21 cellular contexts compared by ENCODE assay signal in genomic region chr5:20554001-20554400, GRCh38.
"Had no signal": no experiment of that assay in that cellular context is flagged by ENCODE, and none has a peak within 500 bp of the region (broad histone marks: within the 10 kb centered on the region; RNA-seq: fewer than 3 reads in every experiment).

No MANE protein-coding gene starts in this region.

- H3K27ac Mint-ChIP-seq: activated CD4-positive, alpha-beta memory T cell treated with anti-CD3 and anti-CD28 coated beads for 36 hours; activated naive CD8-positive, alpha-beta T cell treated with anti-CD3 and anti-CD28 coated beads for 36 hours; activated T-cell treated with anti-CD3 and anti-CD28 coated beads, Interleukin-2, amount 50 U/mL, for 72 hours; dendritic cell treated with granulocyte-macrophage colony-stimulating factor and Interleukin-4, amounts not matched to agents 40 ng/mL and 50 ng/mL, for 4 days; effector memory CD8-positive, alpha-beta T cell; memory B cell; natural killer cell had no signal

- H3K4me1 Mint-ChIP-seq: activated naive CD8-positive, alpha-beta T cell treated with anti-CD3 and anti-CD28 coated beads for 36 hours; memory B cell; natural killer cell had no signal

- H3K27ac ChIP-seq: ascending aorta, epithelial cell of prostate, heart left ventricle, left lung, suprapubic skin, upper lobe of left lung, VCaP had no signal

- H3K27me3 ChIP-seq: ascending aorta, heart left ventricle, left lung, suprapubic skin, upper lobe of left lung had no signal

- H3K36me3 ChIP-seq: ascending aorta, heart left ventricle, left lung, suprapubic skin, upper lobe of left lung had no signal

- H3K27me3 Mint-ChIP-seq: activated CD4-positive, alpha-beta memory T cell treated with anti-CD3 and anti-CD28 coated beads for 36 hours; activated naive CD8-positive, alpha-beta T cell treated with anti-CD3 and anti-CD28 coated beads for 36 hours; dendritic cell treated with granulocyte-macrophage colony-stimulating factor and Interleukin-4, amounts not matched to agents 40 ng/mL and 50 ng/mL, for 4 days; effector memory CD8-positive, alpha-beta T cell; memory B cell had no signal

- H3K9me3 ChIP-seq: ascending aorta, left lung, suprapubic skin, upper lobe of left lung had no signal

- DNase-seq: activated CD4-positive, alpha-beta memory T cell treated with anti-CD3 and anti-CD28 coated beads for 36 hours; activated gamma-delta T cell treated with Interleukin-2 at 50 U/mL for 16 hours; activated naive CD8-positive, alpha-beta T cell treated with anti-CD3 and anti-CD28 coated beads for 36 hours; activated T-cell treated with anti-CD3 and anti-CD28 coated beads, Interleukin-2, amount 50 U/mL, for 72 hours; effector memory CD8-positive, alpha-beta T cell; foreskin fibroblast; heart left ventricle; left lung; natural killer cell; nucleus accumbens; right cardiac atrium; stimulated activated CD4-positive, alpha-beta T cell treated with anti-CD3 and anti-CD28 coated beads, Interleukin-2, amount 100 ng/mL, for 24 hours; stimulated activated naive CD4-positive, alpha-beta T cell treated with Interleukin-2 at 50 U/mL for 16 hours; T-helper 2 cell; upper lobe of left lung had no signal

- H3K4me1 ChIP-seq: ascending aorta, heart left ventricle, left lung, suprapubic skin, upper lobe of left lung had no signal

- H3K9me3 Mint-ChIP-seq: dendritic cell treated with granulocyte-macrophage colony-stimulating factor and Interleukin-4, amounts not matched to agents 40 ng/mL and 50 ng/mL, for 4 days had no signal

- H3K4me3 Mint-ChIP-seq: activated CD4-positive, alpha-beta memory T cell treated with anti-CD3 and anti-CD28 coated beads for 36 hours; activated naive CD8-positive, alpha-beta T cell treated with anti-CD3 and anti-CD28 coated beads for 36 hours; activated T-cell treated with anti-CD3 and anti-CD28 coated beads, Interleukin-2, amount 50 U/mL, for 72 hours; dendritic cell treated with granulocyte-macrophage colony-stimulating factor and Interleukin-4, amounts not matched to agents 40 ng/mL and 50 ng/mL, for 4 days; effector memory CD8-positive, alpha-beta T cell; memory B cell; natural killer cell had no signal

- H3K36me3 Mint-ChIP-seq: activated CD4-positive, alpha-beta memory T cell treated with anti-CD3 and anti-CD28 coated beads for 36 hours; activated naive CD8-positive, alpha-beta T cell treated with anti-CD3 and anti-CD28 coated beads for 36 hours; memory B cell; natural killer cell had no signal

- ATAC-seq: activated T-cell treated with anti-CD3 and anti-CD28 coated beads, Interleukin-2, amount 50 U/mL, for 72 hours; effector memory CD8-positive, alpha-beta T cell; left lung; natural killer cell; right cardiac atrium had no signal

- H3K4me3 ChIP-seq: ascending aorta, heart left ventricle, left lung, suprapubic skin, upper lobe of left lung had no signal
